ENCODE assay signal across 9 cellular contexts in genomic region chr1:222171005-222171404, GRCh38.
DNase-seq lines count a peak whose midpoint lies in the region; ATAC-seq, FAIRE-seq and TF ChIP-seq lines count a peak whose summit lies in the region.
"Had no signal": no experiment of that assay in that cellular context is flagged by ENCODE, and none has a peak within 500 bp of the region (broad histone marks: within the 10 kb centered on the region; RNA-seq: fewer than 3 reads in every experiment).

No MANE protein-coding gene starts in this region.

- no peaks in the 10 kb centered on the region for H3K27me3 ChIP-seq in adipocyte (replicated peaks; ENCODE audit: control insufficient read depth, insufficient read depth, low read length)

- H3K27ac ChIP-seq in kidney (ENCODE audit: low read depth in 2 of 2, low read length in 2 of 2), result no peak overlapping the region

- ATAC-seq in HG02571 (IDR thresholded peaks at IDR 0.05; ENCODE audit: unreplicated experiment), result peak; percentile 54

- H3K9me3 ChIP-seq in adipocyte (ENCODE audit: control insufficient read depth, low read length) (peaks cover 16% of the 10 kb centered on the region), kidney (ENCODE audit: control insufficient read depth in 1 of 2, low read length in 2 of 2) (no peaks in the 10 kb centered on the region)

- DNase-seq in NCI-H510A treated with DMSO at 0.1 percent for 48 hours (lab: John Stamatoyannopoulos, UW) (peak; percentile 46), NCI-H510A (lab: John Stamatoyannopoulos, UW) (no peak), NCI-H2029 treated with DMSO at 0.1 percent for 48 hours (lab: John Stamatoyannopoulos, UW) (peak; percentile 39), adipocyte (ENCODE audit: low read depth) (peak; percentile 61), kidney (no peak), OCI-M2 (lab: John Stamatoyannopoulos, UW; ENCODE audit: unreplicated experiment) (no peak)
- DNase-seq in activated effector memory CD4-positive, alpha-beta T cell treated with anti-CD3 and anti-CD28 coated beads, Interleukin-2, amount 50 U/mL, for 16 hours, result no peak
- DNase-seq: activated naive CD8-positive, alpha-beta T cell treated with anti-CD3 and anti-CD28 coated beads, Interleukin-2, amount 10 ng/mL, durations not matched to agents 7 days and 5 days had no signal

- no peaks in the 10 kb centered on the region for H3K36me3 ChIP-seq in adipocyte (ENCODE audit: control insufficient read depth, insufficient read depth, low read length, severe bottlenecking)
- no peaks in the 10 kb centered on the region for H3K36me3 ChIP-seq in kidney (ENCODE audit: control insufficient read depth in 1 of 2, insufficient read depth in 2 of 2, low read length in 2 of 2)

- H3K4me1 ChIP-seq in adipocyte (ENCODE audit: control insufficient read depth, insufficient read depth, low read length) (peaks cover 17% of the 10 kb centered on the region), kidney (ENCODE audit: control insufficient read depth in 1 of 2, insufficient read depth in 1 of 2, low read depth in 1 of 2, low read length in 2 of 2) (no peaks in the 10 kb centered on the region)

- peak; percentile 59 for TF ChIP-seq CTCF in kidney (IDR thresholded peaks at IDR 0.05; ENCODE audit: borderline replicate concordance, extremely low read depth, insufficient read depth)

- intact Hi-C loops in kidney (cut with DNase I), result no loop called here

- H3K4me3 ChIP-seq in adipocyte (ENCODE audit: low read length) (no peak overlapping the region), kidney (ENCODE audit: low read length in 2 of 2) (no peak overlapping the region)

- FAIRE-seq in kidney (lab: Jason Lieb, UNC), result peak; percentile 13

- H3K9ac ChIP-seq in adipocyte (ENCODE audit: low read length) (no peak overlapping the region), kidney (ENCODE audit: low read length in 2 of 2) (no peak overlapping the region)

Comparison
In these comparisons a context has a peak if more than half of its experiments do, and no peak if none do; other contexts are left out.
1. DNase-seq: peak in NCI-H510A treated with DMSO at 0.1 percent for 48 hours (single experiment), NCI-H2029 treated with DMSO at 0.1 percent for 48 hours (single experiment) and adipocyte (single experiment); none in NCI-H510A (single experiment), kidney (single experiment), activated effector memory CD4-positive, alpha-beta T cell treated with anti-CD3 and anti-CD28 coated beads, Interleukin-2, amount 50 U/mL, for 16 hours (single experiment) and OCI-M2 (single experiment).